ENCODE assay signal across 8 cellular contexts in the genomic region with DNA sequence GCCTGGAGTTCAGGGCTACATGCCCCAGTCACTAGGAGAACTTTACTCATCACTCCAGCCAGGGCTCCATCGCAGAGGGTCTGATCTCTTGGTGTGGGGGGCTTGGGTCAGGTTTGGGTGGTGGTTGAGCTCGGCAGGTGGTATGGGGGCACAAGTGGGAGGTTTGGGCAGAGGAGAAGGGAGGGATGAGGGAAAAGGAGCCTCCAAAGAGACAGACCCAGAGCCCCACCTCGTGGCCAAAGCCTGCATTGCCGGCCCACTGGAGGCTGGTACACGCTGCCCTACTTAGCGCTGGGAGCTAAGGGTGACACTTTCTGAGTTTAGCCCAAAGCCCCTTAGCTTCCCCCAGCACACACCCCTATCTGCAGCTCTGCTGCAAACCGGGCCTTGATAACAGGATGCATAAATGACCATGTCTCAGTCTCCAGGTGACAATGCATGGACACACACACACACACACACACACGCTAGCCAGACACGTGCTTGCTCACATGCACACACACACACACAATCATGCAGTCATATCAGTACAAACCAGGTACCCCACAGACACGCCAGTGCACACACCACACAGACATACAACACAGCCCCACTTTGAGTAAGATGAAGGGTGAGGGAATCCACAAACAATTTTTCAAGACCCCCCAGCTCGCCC. TPM values are rescaled to one million over a fixed set of nuclear protein-coding genes. Genes with fewer than 3 reads are reported as not detected.
DNase-seq lines count a peak whose midpoint lies in the region; ATAC-seq and TF ChIP-seq lines count a peak whose summit lies in the region.

No MANE protein-coding gene starts in this region.

- POLR2A ChIA-PET in PC-3 (lab: Charles Lee; ENCODE audit: unreplicated experiment), result interaction anchor here (1.2 kb wide), 1 partner anchor 17 kb away, joined by 13 read pairs; a partner anchor contains a TSS

- H2AFZ ChIP-seq in PC-3 (ENCODE audit: low read length) (no peak overlapping the region), osteoblast (ENCODE audit: low read length) (no peak overlapping the region)

- peaks cover 30% of the 10 kb centered on the region for H3K27me3 ChIP-seq in H7 (ENCODE audit: control insufficient read depth, insufficient read depth, low read length)
- H3K27me3 ChIP-seq in PC-3 (ENCODE audit: low read length), result no peaks in the 10 kb centered on the region
- H3K27me3 ChIP-seq in osteoblast (ENCODE audit: insufficient read depth, low read length), result no peaks in the 10 kb centered on the region
- H3K27me3 ChIP-seq in tibial artery, result peaks cover 0 to 31% of the 10 kb centered on the region in 2 donors

- H4K20me1 ChIP-seq in PC-3 (ENCODE audit: low read length) (no peaks in the 10 kb centered on the region), osteoblast (ENCODE audit: insufficient read depth, low read length) (no peaks in the 10 kb centered on the region)

- H3K4me2 ChIP-seq in PC-3 (ENCODE audit: low read length) (0 out of 2 replicates have a peak overlapping the region, but pooled peaks have one; percentile 16), osteoblast (ENCODE audit: insufficient read depth, low read length) (no peak overlapping the region)

- no peak overlapping the region for H3K9ac ChIP-seq in PC-3 (ENCODE audit: low read length)

- H3K4me1 ChIP-seq in PC-3 (ENCODE audit: insufficient read depth, low read length) (peaks cover 29% of the 10 kb centered on the region), osteoblast (ENCODE audit: insufficient read depth, low read length) (peaks cover 27% of the 10 kb centered on the region), tibial artery (peaks cover 0 to 24% (median 21%) of the 10 kb centered on the region in 4 donors)

- intact Hi-C loops in PC-3 (cut with micrococcal nuclease) (loop anchor here (1.0 kb wide), 1 partner anchor 20 kb away; no protein-coding TSS in a partner anchor), tibial artery (cut with DNase I; ENCODE audit: low total_unique reads) (loop anchor here (2.0 kb wide), 1 partner anchor 20 kb away; no protein-coding TSS in a partner anchor)

- H3K4me3 ChIP-seq in H7 (ENCODE audit: insufficient read depth, low read depth, low read length), result no peak overlapping the region
- no peak overlapping the region for H3K4me3 ChIP-seq in PC-3 (ENCODE audit: low read length)
- no peak overlapping the region for H3K4me3 ChIP-seq in foreskin fibroblast (ENCODE audit: low read depth in 1 of 2, low read length in 2 of 2)
- no peak overlapping the region for H3K4me3 ChIP-seq in osteoblast (ENCODE audit: insufficient read depth, low read length)
- H3K4me3 ChIP-seq in tibial artery, result no peak overlapping the region

- TF ChIP-seq CTCF in PC-3 (conservative IDR thresholded peaks at IDR 0.05; ENCODE audit: low read depth, low read length) (peak; percentile 81), foreskin fibroblast (IDR thresholded peaks at IDR 0.05; ENCODE audit: low read depth, low read length) (peak; percentile 96), osteoblast (IDR thresholded peaks at IDR 0.05; ENCODE audit: extremely low read depth, low read depth, low read length) (peak; percentile 96), tibial artery (IDR thresholded peaks at IDR 0.05) (peak; percentile 91 to 96)

- peak; percentile 40 for ATAC-seq in PC-3

- H3K79me2 ChIP-seq in PC-3 (ENCODE audit: low read length) (no peaks in the 10 kb centered on the region), osteoblast (ENCODE audit: insufficient read depth, low read length) (no peaks in the 10 kb centered on the region)

- peak in 13 of 14 donors; percentile 20 to 82 (median 63) for DNase-seq in C1 segment of cervical spinal cord (lab: John Stamatoyannopoulos, UW)
- peak; percentile 92 for DNase-seq in H7
- DNase-seq in PC-3, result peak; percentile 78
- DNase-seq in activated T-helper 9 cell treated with anti-CD3 and anti-CD28 coated beads, Interleukin-2, amount 50 U/mL, for 16 hours (ENCODE audit: low read depth), result peak; percentile 61
- peak; percentile 58 to 88 for DNase-seq in foreskin fibroblast
- DNase-seq in osteoblast (ENCODE audit: insufficient read length, low spot score, missing footprints), result peak; percentile 94
- peak; percentile 80 to 89 for DNase-seq in tibial artery
- DNase-seq in NCI-H774 (lab: John Stamatoyannopoulos, UW), result no peak

- H3K36me3 ChIP-seq in H7 (replicated peaks; ENCODE audit: control insufficient read depth, insufficient read depth, low read length) (no peaks in the 10 kb centered on the region), PC-3 (ENCODE audit: low read depth, low read length) (no peaks in the 10 kb centered on the region), osteoblast (ENCODE audit: insufficient read depth, low read length) (no peaks in the 10 kb centered on the region), tibial artery (no peaks in the 10 kb centered on the region)

- CTCF ChIA-PET in PC-3 (lab: Charles Lee), result interaction anchor here (1.0 to 1.8 kb wide), 3 partner anchors 10 to 36 kb away, joined by 5 to 15 read pairs (median 5); no protein-coding TSS in a partner anchor

- H3K27ac ChIP-seq in PC-3 (ENCODE audit: low read length), result no peak overlapping the region
- no peak overlapping the region for H3K27ac ChIP-seq in osteoblast (ENCODE audit: low read depth, low read length)
- no peak overlapping the region for H3K27ac ChIP-seq in tibial artery

- H3F3A ChIP-seq in PC-3 (ENCODE audit: low read length, unreplicated experiment), result no peaks in the 10 kb centered on the region

- BruUV-seq in PC-3 (replicated peaks; lab: Mats Ljungman, UMichigan), result no TSS peak

- H3K9me2 ChIP-seq in PC-3 (replicated peaks; ENCODE audit: low read length), result no peaks in the 10 kb centered on the region

- no peaks in the 10 kb centered on the region for H3K9me3 ChIP-seq in PC-3 (ENCODE audit: low read length)
- H3K9me3 ChIP-seq in osteoblast (ENCODE audit: low read depth, low read length), result no peaks in the 10 kb centered on the region
- H3K9me3 ChIP-seq in tibial artery, result no peaks in the 10 kb centered on the region

RNA-seq across cellular contexts. Expression of a gene that starts 14.7 kb away (rescaled TPM):
- 107 and 108 TPM in 2 replicates for total RNA-seq in H7 (2014; rRNA removed; shearing (Covaris generic))
- 58.3 and 67.2 TPM in 2 replicates for total RNA-seq in PC-3 (2014; rRNA removed)
- 117 and 127 TPM in 2 replicates for total RNA-seq in osteoblast

RNA-seq across cellular contexts. Expression of a gene that starts 16.6 kb away (rescaled TPM):
- total RNA-seq in H7 (2014; rRNA removed; shearing (Covaris generic)), result 2.3 and 5.1 TPM in 2 replicates
- total RNA-seq in PC-3 (2014; rRNA removed) (2.5 and 2.8 TPM in 2 replicates), osteoblast (0.72 and 1.2 TPM in 2 replicates)

RNA-seq across cellular contexts. Expression of a gene that starts 16.7 kb away (rescaled TPM):
- total RNA-seq in H7 (2014; rRNA removed; shearing (Covaris generic)), result 4.1 and 5.6 TPM in 2 replicates
- total RNA-seq in PC-3 (2014; rRNA removed), result 46.7 and 63.7 TPM in 2 replicates
- 103 and 106 TPM in 2 replicates for total RNA-seq in osteoblast

RNA-seq across cellular contexts. Expression of a gene that starts 27.0 kb away (rescaled TPM):
- 16.0 and 19.2 TPM in 2 replicates for total RNA-seq in H7 (2014; rRNA removed; shearing (Covaris generic))
- total RNA-seq in PC-3 (2014; rRNA removed) (7.5 and 8.0 TPM in 2 replicates), osteoblast (3.2 and 3.3 TPM in 2 replicates)

RNA-seq across cellular contexts. Expression of a gene that starts 27.1 kb away (rescaled TPM):
- total RNA-seq in H7 (2014; rRNA removed; shearing (Covaris generic)), result 106 and 107 TPM in 2 replicates
- total RNA-seq in PC-3 (2014; rRNA removed), result 81.0 and 90.5 TPM in 2 replicates
- 48.5 and 55.7 TPM in 2 replicates for total RNA-seq in osteoblast
